Comparison of ENCODE assay signal across 16 cellular contexts in the genomic region with DNA sequence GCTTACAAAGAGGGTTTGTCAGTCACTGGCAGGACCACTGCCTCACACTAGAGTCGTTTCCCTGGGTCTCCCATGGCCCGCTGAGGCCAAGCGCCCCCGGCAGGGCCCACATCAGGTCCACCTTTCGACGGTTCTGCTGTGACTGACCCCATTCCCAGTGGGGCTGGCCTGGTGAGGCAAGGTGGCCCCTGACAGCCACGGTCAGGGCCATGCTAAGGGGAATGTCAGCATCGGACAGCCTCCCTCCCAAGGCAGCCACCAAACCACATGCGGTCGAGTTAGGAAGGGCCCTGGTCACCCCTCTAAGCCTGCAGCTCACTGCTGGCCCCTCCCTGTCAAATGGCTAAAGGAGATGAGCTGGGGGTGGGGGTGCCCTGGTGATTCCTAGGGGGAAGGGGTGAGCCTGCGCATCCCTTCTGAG. TPM values are rescaled to one million over a fixed set of nuclear protein-coding genes. Genes with fewer than 3 reads are reported as not detected.
A peak's percentile ranks its signal among the peaks of the same experiment; 100 is the strongest.
DNase-seq lines count a peak whose midpoint lies in the region; TF ChIP-seq lines count a peak whose summit lies in the region.
"Had no signal": no experiment of that assay in that cellular context is flagged by ENCODE, and none has a peak within 500 bp of the region (broad histone marks: within the 10 kb centered on the region; RNA-seq: fewer than 3 reads in every experiment).

No MANE protein-coding gene starts in this region.

- TF ChIP-seq CTCF in Peyer's patch (IDR thresholded peaks at IDR 0.05), result no peak
- no peak for TF ChIP-seq CTCF in sigmoid colon (IDR thresholded peaks at IDR 0.05)

- H3K27ac ChIP-seq in Peyer's patch (no peak overlapping the region), sigmoid colon (no peak overlapping the region)
- H3K27ac ChIP-seq: GM23248 had no signal

- CTCF ChIA-PET in activated naive CD4-positive, alpha-beta T cell treated with anti-CD3 and anti-CD28 coated beads, Interleukin-2, amount 10 ng/mL, durations not matched to agents 7 days and 5 days (lab: Charles Lee), result no interaction called here

- TF ChIP-seq EP300 in sigmoid colon (IDR thresholded peaks at IDR 0.05), result no peak

- H3K4me3 ChIP-seq in Peyer's patch, result no peak overlapping the region
- no peak overlapping the region for H3K4me3 ChIP-seq in sigmoid colon
- H3K4me3 ChIP-seq: GM23248 had no signal

- H3K36me3 ChIP-seq in Peyer's patch (no peaks in the 10 kb centered on the region), sigmoid colon (no peaks in the 10 kb centered on the region)

- no peak overlapping the region for H3K27ac Mint-ChIP-seq in activated naive CD4-positive, alpha-beta T cell treated with anti-CD3 and anti-CD28 coated beads, Interleukin-2, amount 10 ng/mL, durations not matched to agents 7 days and 5 days

- DNase-seq in activated naive CD4-positive, alpha-beta T cell treated with anti-CD3 and anti-CD28 coated beads, Interleukin-2, amount 10 ng/mL, durations not matched to agents 7 days and 5 days, result peak; percentile 21
- no peak for DNase-seq in activated naive CD4-positive, alpha-beta T cell (lab: John Stamatoyannopoulos, UW)
- DNase-seq in Peyer's patch (peak in 2 of 3 donors; percentile 36 to 39), islet precursor cell (peak; percentile 41), sigmoid colon (peak; percentile 48), NCI-H526 treated with DMSO at 0.1 percent for 48 hours (lab: John Stamatoyannopoulos, UW) (no peak), EL (no peak), T-helper 1 cell (no peak)
- DNase-seq: C1 segment of cervical spinal cord, GF-D8, GM23248, KBM-7, NCI-H1436 treated with DMSO at 0.1 percent for 48 hours, NCI-H2029 treated with DMSO at 0.1 percent for 48 hours, NCI-H82, SHP77 had no signal

- H3K4me1 ChIP-seq in Peyer's patch (peaks cover 0 to 8% (median 6%) of the 10 kb centered on the region in 4 donors), sigmoid colon (peaks cover 0 to 13% (median 10%) of the 10 kb centered on the region in 4 donors)

- H3K9me3 Mint-ChIP-seq in activated naive CD4-positive, alpha-beta T cell treated with anti-CD3 and anti-CD28 coated beads, Interleukin-2, amount 10 ng/mL, durations not matched to agents 7 days and 5 days, result no peaks in the 10 kb centered on the region

- peaks cover 70% of the 10 kb centered on the region for H3K27me3 Mint-ChIP-seq in activated naive CD4-positive, alpha-beta T cell treated with anti-CD3 and anti-CD28 coated beads, Interleukin-2, amount 10 ng/mL, durations not matched to agents 7 days and 5 days

- H3K9me3 ChIP-seq in Peyer's patch, result no peaks in the 10 kb centered on the region
- H3K9me3 ChIP-seq in sigmoid colon, result no peaks in the 10 kb centered on the region

- H3K4me1 Mint-ChIP-seq in activated naive CD4-positive, alpha-beta T cell treated with anti-CD3 and anti-CD28 coated beads, Interleukin-2, amount 10 ng/mL, durations not matched to agents 7 days and 5 days, result peaks cover 15% of the 10 kb centered on the region

- no peak for TF ChIP-seq POLR2A in Peyer's patch (IDR thresholded peaks at IDR 0.05)
- no peak for TF ChIP-seq POLR2A in sigmoid colon (IDR thresholded peaks at IDR 0.05)

- H3K4me3 Mint-ChIP-seq in activated naive CD4-positive, alpha-beta T cell treated with anti-CD3 and anti-CD28 coated beads, Interleukin-2, amount 10 ng/mL, durations not matched to agents 7 days and 5 days, result no peak overlapping the region

- peaks cover 3% of the 10 kb centered on the region for H3K36me3 Mint-ChIP-seq in activated naive CD4-positive, alpha-beta T cell treated with anti-CD3 and anti-CD28 coated beads, Interleukin-2, amount 10 ng/mL, durations not matched to agents 7 days and 5 days

- H3K27me3 ChIP-seq in Peyer's patch (peaks cover 0 to 14% of the 10 kb centered on the region in 2 donors), sigmoid colon (peaks cover 0 to 1% (median 0%) of the 10 kb centered on the region in 3 donors)

- WGBS in sigmoid colon, 2 donors, result 90% methylated on average over 11 of the region's 11 CpGs

- intact Hi-C loops in sigmoid colon (cut with DNase I), result no loop called here

RNA-seq across cellular contexts. Expression of a gene that starts 2.8 kb away (rescaled TPM):
- total RNA-seq in Peyer's patch, result 10 to 100 TPM in 1 of 4 donors, 1 to 10 TPM in 2, under 1 TPM in 1; 0.80 to 10.3 (median 2.2) TPM
- total RNA-seq in sigmoid colon, result 1 to 10 TPM in 3 of 4 donors, under 1 TPM in 1; 0.54 to 2.2 (median 1.5) TPM
- 1 to 10 TPM in 2 of 3 donors, under 1 TPM in 1; 0.69 to 2.4 (median 1.3) TPM for polyA plus RNA-seq in sigmoid colon

RNA-seq across cellular contexts. Expression of a gene that starts 11.9 kb away (rescaled TPM):
- total RNA-seq in Peyer's patch (not detected), sigmoid colon (under 1 TPM in 3 of 4 donors, not detected in 1; 0.14 to 0.55 (median 0.36) TPM)
- under 1 TPM in 2 of 3 donors, not detected in 1; under 0.01 to 0.09 TPM for polyA plus RNA-seq in sigmoid colon

RNA-seq across cellular contexts. Expression of a gene that starts 59.5 kb away (rescaled TPM):
- total RNA-seq in Peyer's patch, result 100 to 1,000 TPM in 3 of 4 donors, 10 to 100 TPM in 1; 44.6 to 145 (median 126) TPM
- total RNA-seq in sigmoid colon, result 10 to 100 TPM; 87.8 to 98.9 (median 91.1) TPM
- polyA plus RNA-seq in sigmoid colon, result 100 to 1,000 TPM in 1 of 3 donors, 10 to 100 TPM in 2; 61.3 to 243 (median 77.0) TPM

Comparison
In these comparisons a context has a peak if more than half of its experiments do, and no peak if none do; other contexts are left out.
1. DNase-seq: peak in activated naive CD4-positive, alpha-beta T cell treated with anti-CD3 and anti-CD28 coated beads, Interleukin-2, amount 10 ng/mL, durations not matched to agents 7 days and 5 days (single experiment), Peyer's patch (2 of 3), islet precursor cell (single experiment) and sigmoid colon (single experiment); none in activated naive CD4-positive, alpha-beta T cell (0 of 4), NCI-H526 treated with DMSO at 0.1 percent for 48 hours (single experiment), EL (single experiment) and T-helper 1 cell (0 of 5).